In genomic region chr2:221574231-221574570, GRCh38 we compare ENCODE assay signal across 8 cellular contexts. TPM values are rescaled to one million over a fixed set of nuclear protein-coding genes. Genes with fewer than 3 reads are reported as not detected.
DNase-seq lines count a peak whose midpoint lies in the region; ATAC-seq and TF ChIP-seq lines count a peak whose summit lies in the region.

No MANE protein-coding gene starts in this region.

- peaks cover 11 to 17% of the 10 kb centered on the region in 2 donors for H3K4me1 ChIP-seq in naive thymus-derived CD4-positive, alpha-beta T cell (ENCODE audit: control insufficient read depth in 2 of 2, insufficient read depth in 2 of 2, low read length in 2 of 2)

- intact Hi-C loops in naive thymus-derived CD4-positive, alpha-beta T cell (cut with micrococcal nuclease), result loop anchor here (5.0 to 10.0 kb wide), 17 partner anchors 42 to 1288 kb away; partner anchors contain the start of genes ACSL3 (in 1 of the 2) and FARSB (in 1 of the 2)

- no peak for ATAC-seq in stimulated activated naive CD8-positive, alpha-beta T cell treated with anti-CD3 and anti-CD28 coated beads, Interleukin-15, Interleukin-2, amounts not matched to agents 100 U/mL and 50 U/mL, for 24 hours
- no peak for ATAC-seq in naive thymus-derived CD4-positive, alpha-beta T cell
- ATAC-seq in GM18520 (IDR thresholded peaks at IDR 0.05; ENCODE audit: unreplicated experiment) (no peak), GM18867 (IDR thresholded peaks at IDR 0.05; ENCODE audit: unreplicated experiment) (no peak)

- peak overlapping the region; percentile 77 for H3K4me3 Mint-ChIP-seq in stimulated activated naive CD8-positive, alpha-beta T cell treated with anti-CD3 and anti-CD28 coated beads, Interleukin-15, Interleukin-2, amounts not matched to agents 100 ng/mL and 50 ng/mL, for 24 hours
- H3K4me3 Mint-ChIP-seq in naive thymus-derived CD4-positive, alpha-beta T cell, result peak overlapping the region; percentile 77 to 97 (median 86)

- no peak for DNase-seq in stimulated activated naive CD8-positive, alpha-beta T cell treated with anti-CD3 and anti-CD28 coated beads, Interleukin-15, Interleukin-2, amounts not matched to agents 100 U/mL and 50 U/mL, for 24 hours
- DNase-seq in choroid plexus epithelial cell (ENCODE audit: low read depth) (no peak), NCI-H2081 (lab: John Stamatoyannopoulos, UW) (no peak), NOMO-1 treated with dmso at 0.1 percent for 144 hours (lab: John Stamatoyannopoulos, UW; ENCODE audit: unreplicated experiment) (no peak)
- DNase-seq in naive thymus-derived CD4-positive, alpha-beta T cell, result no peak

- no peaks in the 10 kb centered on the region for H3K36me3 Mint-ChIP-seq in stimulated activated naive CD8-positive, alpha-beta T cell treated with anti-CD3 and anti-CD28 coated beads, Interleukin-15, Interleukin-2, amounts not matched to agents 100 ng/mL and 50 ng/mL, for 24 hours (ENCODE audit: low read depth)
- peaks cover 0 to 6% (median 0%) of the 10 kb centered on the region in 5 donors for H3K36me3 Mint-ChIP-seq in naive thymus-derived CD4-positive, alpha-beta T cell

- H3K4me3 ChIP-seq in choroid plexus epithelial cell (ENCODE audit: low read depth, low read length), result peak overlapping the region; percentile 65
- H3K4me3 ChIP-seq in naive thymus-derived CD4-positive, alpha-beta T cell (ENCODE audit: low read length), result peak overlapping the region; percentile 91

- peaks cover 33% of the 10 kb centered on the region for H3K4me1 Mint-ChIP-seq in stimulated activated naive CD8-positive, alpha-beta T cell treated with anti-CD3 and anti-CD28 coated beads, Interleukin-15, Interleukin-2, amounts not matched to agents 100 ng/mL and 50 ng/mL, for 24 hours (ENCODE audit: low read depth)
- H3K4me1 Mint-ChIP-seq in naive thymus-derived CD4-positive, alpha-beta T cell, result peaks cover 22 to 30% (median 26%) of the 10 kb centered on the region in 7 donors

- POLR2A ChIA-PET in naive thymus-derived CD4-positive, alpha-beta T cell (lab: Charles Lee), result interaction anchor here (4.3 kb wide), 1 partner anchor 55 kb away, joined by 45 read pairs; no protein-coding TSS in a partner anchor

- H3K9me3 Mint-ChIP-seq in stimulated activated naive CD8-positive, alpha-beta T cell treated with anti-CD3 and anti-CD28 coated beads, Interleukin-15, Interleukin-2, amounts not matched to agents 100 ng/mL and 50 ng/mL, for 24 hours, result no peaks in the 10 kb centered on the region
- H3K9me3 Mint-ChIP-seq in naive thymus-derived CD4-positive, alpha-beta T cell, result no peaks in the 10 kb centered on the region

- no peak for TF ChIP-seq CTCF in choroid plexus epithelial cell (conservative IDR thresholded peaks at IDR 0.05; ENCODE audit: low read depth, low read length)

- H3K27me3 Mint-ChIP-seq in stimulated activated naive CD8-positive, alpha-beta T cell treated with anti-CD3 and anti-CD28 coated beads, Interleukin-15, Interleukin-2, amounts not matched to agents 100 ng/mL and 50 ng/mL, for 24 hours, result peaks cover 60% of the 10 kb centered on the region
- H3K27me3 Mint-ChIP-seq in naive thymus-derived CD4-positive, alpha-beta T cell, result peaks cover 37 to 64% (median 58%) of the 10 kb centered on the region in 5 donors

- H3K27ac Mint-ChIP-seq in stimulated activated naive CD8-positive, alpha-beta T cell treated with anti-CD3 and anti-CD28 coated beads, Interleukin-15, Interleukin-2, amounts not matched to agents 100 ng/mL and 50 ng/mL, for 24 hours, result no peak overlapping the region
- H3K27ac Mint-ChIP-seq in naive thymus-derived CD4-positive, alpha-beta T cell, result peak overlapping the region in 4 of 9 donors; percentile 59 to 76 (median 72)

- no peak overlapping the region for H3K27ac ChIP-seq in naive thymus-derived CD4-positive, alpha-beta T cell (ENCODE audit: low read depth, low read length)

- CTCF ChIA-PET in naive thymus-derived CD4-positive, alpha-beta T cell (lab: Charles Lee), result interaction anchor here (0.6 to 1.7 kb wide), 6 partner anchors 10 to 884 kb away, joined by 3 to 4 read pairs (median 3); no protein-coding TSS in a partner anchor

- peaks cover 0 to 8% (median 0%) of the 10 kb centered on the region in 3 experiments for H3K36me3 ChIP-seq in naive thymus-derived CD4-positive, alpha-beta T cell (ENCODE audit: control insufficient read depth in 2 of 3, insufficient read depth in 3 of 3, low read length in 3 of 3)

- H3K9me3 ChIP-seq in naive thymus-derived CD4-positive, alpha-beta T cell (ENCODE audit: control insufficient read depth in 2 of 3, low read length in 3 of 3), result no peaks in the 10 kb centered on the region

- H3K27me3 ChIP-seq in naive thymus-derived CD4-positive, alpha-beta T cell (ENCODE audit: control insufficient read depth in 2 of 2, insufficient read depth in 2 of 2, low read length in 2 of 2), result peaks cover 0 to 6% of the 10 kb centered on the region in 2 donors

RNA-seq across cellular contexts. Expression of gene EPHA4, which starts 2.1 kb away (rescaled TPM):
- total RNA-seq in naive thymus-derived CD4-positive, alpha-beta T cell, result 10 to 100 TPM; 12.4 to 42.8 (median 30.6) TPM
- polyA plus RNA-seq in naive thymus-derived CD4-positive, alpha-beta T cell, result 10 to 100 TPM in 1 of 2 donors, 1 to 10 TPM in 1; 8.3 to 16.1 TPM
